6 cellular contexts compared by ENCODE assay signal in genomic region chrX:135744739-135745138, GRCh38. TPM values are rescaled to one million over a fixed set of nuclear protein-coding genes. Genes with fewer than 3 reads are reported as not detected.
"Had no signal": no experiment of that assay in that cellular context is flagged by ENCODE, and none has a peak within 500 bp of the region (broad histone marks: within the 10 kb centered on the region; RNA-seq: fewer than 3 reads in every experiment).

No MANE protein-coding gene starts in this region.

RNA-seq across cellular contexts. Expression of gene CT45A3, which starts 23.3 kb away (rescaled TPM):
- total RNA-seq: HepG2, HT-29, IMR-90 had no signal
- polyA plus RNA-seq: HepG2, IgD-negative memory B cell, IMR-90 had no signal

RNA-seq across cellular contexts. Expression of gene CT45A1, which starts 31.3 kb away (rescaled TPM):
- total RNA-seq: HepG2, HT-29, IMR-90 had no signal
- polyA plus RNA-seq: HepG2, IgD-negative memory B cell, IMR-90 had no signal

RNA-seq across cellular contexts. Expression of gene CT45A5, which starts 40.6 kb away (rescaled TPM):
- total RNA-seq: HepG2, HT-29, IMR-90 had no signal
- polyA plus RNA-seq: HepG2, IgD-negative memory B cell, IMR-90 had no signal

RNA-seq across cellular contexts. Expression of gene CT45A6, which starts 57.8 kb away (rescaled TPM):
- total RNA-seq: HepG2, HT-29, HT1080, IMR-90, K562 had no signal
- polyA plus RNA-seq: HepG2, IgD-negative memory B cell, IMR-90, K562 had no signal
